Comparison of ENCODE assay signal across 8 cellular contexts in genomic region chr15:78761475-78761874, GRCh38. TPM values are rescaled to one million over a fixed set of nuclear protein-coding genes. Genes with fewer than 3 reads are reported as not detected.
DNase-seq lines count a peak whose midpoint lies in the region; ATAC-seq and TF ChIP-seq lines count a peak whose summit lies in the region.
"Not testable (repeated sequence)": the region's sequence is repeated elsewhere in the genome, so short reads cannot be mapped to it uniquely, and the experiment has no call there.

No MANE protein-coding gene starts in this region.

- H3K4me1 Mint-ChIP-seq in activated T-helper 2 cell treated with anti-CD3 and anti-CD28 coated beads, Interferon-gamma antibody, Interleukin-2, Interleukin-4, amounts not matched to agents 10 μg/mL and 5 μg/mL and 100 μg/mL, durations not matched to agents 14 hours and 24 hours and 36 hours (ENCODE audit: low read depth): peaks cover 25% of the 10 kb centered on the region

- not testable (repeated sequence) for H3K27me3 Mint-ChIP-seq in activated T-helper 2 cell treated with anti-CD3 and anti-CD28 coated beads, Interferon-gamma antibody, Interleukin-2, Interleukin-4, amounts not matched to agents 10 μg/mL and 5 μg/mL and 100 μg/mL, durations not matched to agents 14 hours and 24 hours and 36 hours (ENCODE audit: low read depth)

- intact Hi-C loops in activated T-helper 2 cell treated with anti-CD3 and anti-CD28 coated beads, Interferon-gamma antibody, Interleukin-2, Interleukin-4, amounts not matched to agents 10 μg/mL and 5 μg/mL and 100 μg/mL, durations not matched to agents 14 hours and 24 hours and 36 hours (cut with micrococcal nuclease): loop anchor here (1.0 to 5.0 kb wide), 2 partner anchors 29 to 111 kb away; partner anchors contain the start of gene MORF4L1
- intact Hi-C loops in heart left ventricle (cut with DNase I): loop anchor here in 5 of 10 donors (2.0 to 10.0 kb wide), 5 partner anchors 46 to 113 kb away; partner anchors contain the start of genes ADAMTS7 (in 4 of the 5) and MORF4L1 (in 1 of the 5)
- intact Hi-C loops in stomach (cut with DNase I; ENCODE audit: low total_unique reads): not testable (repeated sequence)

- DNase-seq in HT1080 (ENCODE audit: low read depth) (peak; percentile 17), heart left ventricle (peak in 4 of 5 donors; percentile 30 to 71 (median 34)), stomach (peak; percentile 34)
- not testable (repeated sequence) for DNase-seq in WERI-Rb-1
- DNase-seq in activated T-helper 2 cell treated with anti-CD3 and anti-CD28 coated beads, Interferon-gamma antibody, Interleukin-2, Interleukin-4, amounts not matched to agents 10 μg/mL and 5 μg/mL and 100 μg/mL, durations not matched to agents 14 hours and 24 hours and 36 hours (ENCODE audit: low spot score): peak; percentile 79
- DNase-seq in stimulated activated CD4-positive, alpha-beta T cell treated with anti-CD3 and anti-CD28 coated beads, Interleukin-12 subunit alpha, Interleukin-12 subunit beta, amount 100 ng/mL, for 4 hours: peak; percentile 60

- H3K27ac Mint-ChIP-seq in activated T-helper 2 cell treated with anti-CD3 and anti-CD28 coated beads, Interferon-gamma antibody, Interleukin-2, Interleukin-4, amounts not matched to agents 10 μg/mL and 5 μg/mL and 100 μg/mL, durations not matched to agents 14 hours and 24 hours and 36 hours: peak overlapping the region; percentile 86

- H3K27me3 ChIP-seq in WERI-Rb-1 (ENCODE audit: insufficient read depth, low read depth, severe bottlenecking); heart left ventricle; stomach: not testable (repeated sequence)

- TF ChIP-seq POLR2A in heart left ventricle (IDR thresholded peaks at IDR 0.05); stomach (IDR thresholded peaks at IDR 0.05): not testable (repeated sequence)

- H3K9me3 ChIP-seq in WERI-Rb-1 (ENCODE audit: severe bottlenecking); heart left ventricle; stomach: not testable (repeated sequence)

- H3K4me1 ChIP-seq in heart left ventricle (peaks cover 16 to 66% (median 46%) of the 10 kb centered on the region in 12 donors), stomach (peaks cover 5 to 37% (median 26%) of the 10 kb centered on the region in 4 donors)

- TF ChIP-seq EP300 in stomach (IDR thresholded peaks at IDR 0.05): not testable (repeated sequence)

- TF ChIP-seq CTCF in WERI-Rb-1 (IDR thresholded peaks at IDR 0.05; ENCODE audit: low read depth, low read length); heart left ventricle (IDR thresholded peaks at IDR 0.05); stomach (IDR thresholded peaks at IDR 0.05): not testable (repeated sequence)

- not testable (repeated sequence) for H3K36me3 Mint-ChIP-seq in activated T-helper 2 cell treated with anti-CD3 and anti-CD28 coated beads, Interferon-gamma antibody, Interleukin-2, Interleukin-4, amounts not matched to agents 10 μg/mL and 5 μg/mL and 100 μg/mL, durations not matched to agents 14 hours and 24 hours and 36 hours (ENCODE audit: low read depth)

- H3K4me3 Mint-ChIP-seq in activated T-helper 2 cell treated with anti-CD3 and anti-CD28 coated beads, Interferon-gamma antibody, Interleukin-2, Interleukin-4, amounts not matched to agents 10 μg/mL and 5 μg/mL and 100 μg/mL, durations not matched to agents 14 hours and 24 hours and 36 hours (ENCODE audit: low read depth): peak overlapping the region; percentile 21

- H3K27ac ChIP-seq in WERI-Rb-1 (peak overlapping the region; percentile 24; the same call in 1 of the 2 replicates), heart left ventricle (peak overlapping the region in 11 of 12 donors; percentile 19 to 63 (median 49)), stomach (peak overlapping the region in 4 of 5 donors; percentile 20 to 61 (median 54))

- not testable (repeated sequence) for H3K9me3 Mint-ChIP-seq in activated T-helper 2 cell treated with anti-CD3 and anti-CD28 coated beads, Interferon-gamma antibody, Interleukin-2, Interleukin-4, amounts not matched to agents 10 μg/mL and 5 μg/mL and 100 μg/mL, durations not matched to agents 14 hours and 24 hours and 36 hours

- not testable (repeated sequence) for H3K36me3 ChIP-seq in WERI-Rb-1, heart left ventricle, stomach

- 30 to 62% (median 56%) methylated on average over 6 to 9 of the region's 9 CpGs for WGBS in heart left ventricle, 4 donors
- 72 to 82% (median 77%) methylated on average over 7 to 9 of the region's 9 CpGs; no CpG with 5 or more reads in 1 of the 5 donors for WGBS in stomach, 5 donors

- peak; percentile 54 for ATAC-seq in GM18502 (IDR thresholded peaks at IDR 0.05; ENCODE audit: poor library complexity, unreplicated experiment)
- peak; percentile 32 for ATAC-seq in GM21619 (IDR thresholded peaks at IDR 0.05; ENCODE audit: unreplicated experiment)
- ATAC-seq in heart left ventricle: peak in 1 of 4 donors; percentile 2

- H3K4me3 ChIP-seq in WERI-Rb-1 (ENCODE audit: low read depth, low read length); heart left ventricle; stomach: not testable (repeated sequence)

RNA-seq across cellular contexts. Expression of gene ADAMTS7, which starts 49.8 kb away (rescaled TPM):
- 0.23 and 0.96 TPM in 2 replicates for total RNA-seq in HT1080 (2014; rRNA removed; shearing (Covaris generic))
- 3.4 and 3.7 TPM in 2 replicates for polyA plus RNA-seq in HT1080 (2015; cell fraction: cytosol; rRNA removed)
- polyA plus RNA-seq in HT1080 (2015; cell fraction: nucleus; rRNA removed): 18.6 and 20.0 TPM in 2 replicates
- total RNA-seq in activated T-helper 2 cell treated with anti-CD3 and anti-CD28 coated beads, Interferon-gamma antibody, Interleukin-2, Interleukin-4, amounts not matched to agents 10 μg/mL and 5 μg/mL and 100 μg/mL, durations not matched to agents 14 hours and 24 hours and 36 hours: 6.9 and 7.2 TPM in 2 replicates
- total RNA-seq in heart left ventricle: 10 to 100 TPM in 6 of 9 donors, 1 to 10 TPM in 3; 8.0 to 29.9 (median 13.9) TPM
- 10 to 100 TPM in 1 of 2 donors, 1 to 10 TPM in 1; 5.0 to 18.6 TPM for polyA plus RNA-seq in heart left ventricle
- 100 to 1,000 TPM in 1 of 5 donors, 1 to 10 TPM in 4; 1.7 to 102 (median 4.0) TPM for total RNA-seq in stomach
- 1 to 10 TPM in 1 of 3 donors, under 1 TPM in 2; 0.31 to 1.7 (median 0.65) TPM for polyA plus RNA-seq in stomach
